7 cellular contexts compared by ENCODE assay signal in genomic region chrX:46180258-46180687, GRCh38.
DNase-seq lines count a peak whose midpoint lies in the region; ATAC-seq, FAIRE-seq and TF ChIP-seq lines count a peak whose summit lies in the region.

No MANE protein-coding gene starts in this region.

- DNase-seq in HFF-Myc (ENCODE audit: extremely low read depth, low read depth) (peak; percentile 74), MV-4-11 (lab: John Stamatoyannopoulos, UW) (peak; percentile 95), dedifferentiated amniotic fluid mesenchymal stem cell (ENCODE audit: extremely low spot score) (peak; percentile 69), iPS-NIHi7 (ENCODE audit: extremely low spot score) (no peak), D721Med (ENCODE audit: insufficient read length, low spot score) (no peak)
- no peak for DNase-seq in stimulated activated CD4-positive, alpha-beta T cell treated with anti-CD3 and anti-CD28 coated beads, Interleukin-2, amount 100 ng/mL, for 48 hours

- TF ChIP-seq CTCF in HFF-Myc (IDR thresholded peaks at IDR 0.05; ENCODE audit: low read depth, low read length, missing control alignments): no peak
- TF ChIP-seq CTCF in D721Med (IDR thresholded peaks at IDR 0.05; ENCODE audit: insufficient read depth, missing control alignments): no peak

- FAIRE-seq in D721Med (lab: Jason Lieb, UNC): no peak

- peak; percentile 84 for ATAC-seq in GM18519 (IDR thresholded peaks at IDR 0.05; ENCODE audit: low FRiP score, unreplicated experiment)

- no peak overlapping the region for H3K4me3 ChIP-seq in HFF-Myc (replicated peaks; ENCODE audit: low read depth, low read length)

Comparison
In these comparisons a context has a peak if more than half of its experiments do, and no peak if none do; other contexts are left out.
1. DNase-seq: peak in HFF-Myc (single experiment), MV-4-11 (single experiment) and dedifferentiated amniotic fluid mesenchymal stem cell (single experiment); none in iPS-NIHi7 (single experiment), D721Med (single experiment) and stimulated activated CD4-positive, alpha-beta T cell treated with anti-CD3 and anti-CD28 coated beads, Interleukin-2, amount 100 ng/mL, for 48 hours (0 of 2).